1 cellular context compared by ENCODE assay signal in the genomic region with DNA sequence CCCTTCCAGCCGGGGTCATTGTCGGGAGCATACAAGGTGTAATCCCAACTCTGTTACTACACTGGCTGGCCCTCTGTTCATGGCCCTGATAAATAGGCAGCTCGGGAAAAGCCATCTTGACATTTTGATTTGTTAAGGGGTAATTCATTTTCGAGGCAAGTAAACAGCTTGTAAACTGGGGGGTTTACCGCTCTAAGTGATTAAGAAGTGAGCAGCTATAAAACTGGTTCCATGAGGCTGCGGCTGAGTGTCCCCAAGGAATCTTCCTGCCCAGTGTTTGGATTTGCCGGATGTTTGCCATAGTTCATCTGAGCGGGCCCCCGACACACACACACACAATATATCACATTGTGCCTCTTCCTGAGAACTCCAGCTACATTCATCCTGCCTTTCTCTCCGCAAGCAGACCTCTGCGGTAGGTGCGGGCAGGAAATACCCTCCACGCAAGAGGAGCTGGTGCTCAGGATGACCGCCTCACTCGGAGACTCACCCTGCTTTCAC.
TF ChIP-seq lines count a peak whose summit lies in the region.

No MANE protein-coding gene starts in this region.

TF ChIP-seq in GM23338, 12 proteins besides CTCF, POLR2A, EP300 and RAD21 (continued from another document):
- TF ChIP-seq CREB1 (CRISPR knock-in tag; IDR thresholded peaks at IDR 0.05; ENCODE audit: low read depth) (no peak), NANOG (IDR thresholded peaks at IDR 0.05; ENCODE audit: borderline replicate concordance) (no peak), EZH2 (IDR thresholded peaks at IDR 0.05; ENCODE audit: low read depth, unreplicated experiment) (no peak), EZH2phosphoT487 (IDR thresholded peaks at IDR 0.05; ENCODE audit: unreplicated experiment) (no peak), STAT1 (IDR thresholded peaks at IDR 0.05; ENCODE audit: unreplicated experiment) (no peak)
- TF ChIP-seq, protein P1, sequence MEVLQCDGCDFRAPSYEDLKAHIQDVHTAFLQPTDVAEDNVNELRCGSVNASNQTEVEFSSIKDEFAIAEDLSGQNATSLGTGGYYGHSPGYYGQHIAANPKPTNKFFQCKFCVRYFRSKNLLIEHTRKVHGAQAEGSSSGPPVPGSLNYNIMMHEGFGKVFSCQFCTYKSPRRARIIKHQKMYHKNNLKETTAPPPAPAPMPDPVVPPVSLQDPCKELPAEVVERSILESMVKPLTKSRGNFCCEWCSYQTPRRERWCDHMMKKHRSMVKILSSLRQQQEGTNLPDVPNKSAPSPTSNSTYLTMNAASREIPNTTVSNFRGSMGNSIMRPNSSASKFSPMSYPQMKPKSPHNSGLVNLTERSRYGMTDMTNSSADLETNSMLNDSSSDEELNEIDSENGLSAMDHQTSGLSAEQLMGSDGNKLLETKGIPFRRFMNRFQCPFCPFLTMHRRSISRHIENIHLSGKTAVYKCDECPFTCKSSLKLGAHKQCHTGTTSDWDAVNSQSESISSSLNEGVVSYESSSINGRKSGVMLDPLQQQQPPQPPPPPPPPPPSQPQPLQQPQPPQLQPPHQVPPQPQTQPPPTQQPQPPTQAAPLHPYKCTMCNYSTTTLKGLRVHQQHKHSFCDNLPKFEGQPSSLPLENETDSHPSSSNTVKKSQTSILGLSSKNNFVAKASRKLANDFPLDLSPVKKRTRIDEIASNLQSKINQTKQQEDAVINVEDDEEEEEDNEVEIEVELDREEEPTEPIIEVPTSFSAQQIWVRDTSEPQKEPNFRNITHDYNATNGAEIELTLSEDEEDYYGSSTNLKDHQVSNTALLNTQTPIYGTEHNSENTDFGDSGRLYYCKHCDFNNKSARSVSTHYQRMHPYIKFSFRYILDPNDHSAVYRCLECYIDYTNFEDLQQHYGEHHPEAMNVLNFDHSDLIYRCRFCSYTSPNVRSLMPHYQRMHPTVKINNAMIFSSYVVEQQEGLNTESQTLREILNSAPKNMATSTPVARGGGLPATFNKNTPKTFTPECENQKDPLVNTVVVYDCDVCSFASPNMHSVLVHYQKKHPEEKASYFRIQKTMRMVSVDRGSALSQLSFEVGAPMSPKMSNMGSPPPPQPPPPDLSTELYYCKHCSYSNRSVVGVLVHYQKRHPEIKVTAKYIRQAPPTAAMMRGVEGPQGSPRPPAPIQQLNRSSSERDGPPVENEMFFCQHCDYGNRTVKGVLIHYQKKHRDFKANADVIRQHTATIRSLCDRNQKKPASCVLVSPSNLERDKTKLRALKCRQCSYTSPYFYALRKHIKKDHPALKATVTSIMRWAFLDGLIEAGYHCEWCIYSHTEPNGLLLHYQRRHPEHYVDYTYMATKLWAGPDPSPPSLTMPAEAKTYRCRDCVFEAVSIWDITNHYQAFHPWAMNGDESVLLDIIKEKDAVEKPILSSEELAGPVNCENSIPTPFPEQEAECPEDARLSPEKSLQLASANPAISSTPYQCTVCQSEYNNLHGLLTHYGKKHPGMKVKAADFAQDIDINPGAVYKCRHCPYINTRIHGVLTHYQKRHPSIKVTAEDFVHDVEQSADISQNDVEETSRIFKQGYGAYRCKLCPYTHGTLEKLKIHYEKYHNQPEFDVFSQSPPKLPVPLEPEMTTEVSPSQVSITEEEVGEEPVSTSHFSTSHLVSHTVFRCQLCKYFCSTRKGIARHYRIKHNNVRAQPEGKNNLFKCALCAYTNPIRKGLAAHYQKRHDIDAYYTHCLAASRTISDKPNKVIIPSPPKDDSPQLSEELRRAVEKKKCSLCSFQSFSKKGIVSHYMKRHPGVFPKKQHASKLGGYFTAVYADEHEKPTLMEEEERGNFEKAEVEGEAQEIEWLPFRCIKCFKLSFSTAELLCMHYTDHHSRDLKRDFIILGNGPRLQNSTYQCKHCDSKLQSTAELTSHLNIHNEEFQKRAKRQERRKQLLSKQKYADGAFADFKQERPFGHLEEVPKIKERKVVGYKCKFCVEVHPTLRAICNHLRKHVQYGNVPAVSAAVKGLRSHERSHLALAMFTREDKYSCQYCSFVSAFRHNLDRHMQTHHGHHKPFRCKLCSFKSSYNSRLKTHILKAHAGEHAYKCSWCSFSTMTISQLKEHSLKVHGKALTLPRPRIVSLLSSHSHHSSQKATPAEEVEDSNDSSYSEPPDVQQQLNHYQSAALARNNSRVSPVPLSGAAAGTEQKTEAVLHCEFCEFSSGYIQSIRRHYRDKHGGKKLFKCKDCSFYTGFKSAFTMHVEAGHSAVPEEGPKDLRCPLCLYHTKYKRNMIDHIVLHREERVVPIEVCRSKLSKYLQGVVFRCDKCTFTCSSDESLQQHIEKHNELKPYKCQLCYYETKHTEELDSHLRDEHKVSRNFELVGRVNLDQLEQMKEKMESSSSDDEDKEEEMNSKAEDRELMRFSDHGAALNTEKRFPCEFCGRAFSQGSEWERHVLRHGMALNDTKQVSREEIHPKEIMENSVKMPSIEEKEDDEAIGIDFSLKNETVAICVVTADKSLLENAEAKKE (CRISPR knock-in tag; IDR thresholded peaks at IDR 0.05) = no peak
- TF ChIP-seq, protein P2, sequence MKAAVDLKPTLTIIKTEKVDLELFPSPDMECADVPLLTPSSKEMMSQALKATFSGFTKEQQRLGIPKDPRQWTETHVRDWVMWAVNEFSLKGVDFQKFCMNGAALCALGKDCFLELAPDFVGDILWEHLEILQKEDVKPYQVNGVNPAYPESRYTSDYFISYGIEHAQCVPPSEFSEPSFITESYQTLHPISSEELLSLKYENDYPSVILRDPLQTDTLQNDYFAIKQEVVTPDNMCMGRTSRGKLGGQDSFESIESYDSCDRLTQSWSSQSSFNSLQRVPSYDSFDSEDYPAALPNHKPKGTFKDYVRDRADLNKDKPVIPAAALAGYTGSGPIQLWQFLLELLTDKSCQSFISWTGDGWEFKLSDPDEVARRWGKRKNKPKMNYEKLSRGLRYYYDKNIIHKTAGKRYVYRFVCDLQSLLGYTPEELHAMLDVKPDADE (IDR thresholded peaks at IDR 0.05) = no peak
TF ChIP-seq in GM23338: peak in this region for 0.
